ENCODE assay signal across 1 cellular context in the genomic region with DNA sequence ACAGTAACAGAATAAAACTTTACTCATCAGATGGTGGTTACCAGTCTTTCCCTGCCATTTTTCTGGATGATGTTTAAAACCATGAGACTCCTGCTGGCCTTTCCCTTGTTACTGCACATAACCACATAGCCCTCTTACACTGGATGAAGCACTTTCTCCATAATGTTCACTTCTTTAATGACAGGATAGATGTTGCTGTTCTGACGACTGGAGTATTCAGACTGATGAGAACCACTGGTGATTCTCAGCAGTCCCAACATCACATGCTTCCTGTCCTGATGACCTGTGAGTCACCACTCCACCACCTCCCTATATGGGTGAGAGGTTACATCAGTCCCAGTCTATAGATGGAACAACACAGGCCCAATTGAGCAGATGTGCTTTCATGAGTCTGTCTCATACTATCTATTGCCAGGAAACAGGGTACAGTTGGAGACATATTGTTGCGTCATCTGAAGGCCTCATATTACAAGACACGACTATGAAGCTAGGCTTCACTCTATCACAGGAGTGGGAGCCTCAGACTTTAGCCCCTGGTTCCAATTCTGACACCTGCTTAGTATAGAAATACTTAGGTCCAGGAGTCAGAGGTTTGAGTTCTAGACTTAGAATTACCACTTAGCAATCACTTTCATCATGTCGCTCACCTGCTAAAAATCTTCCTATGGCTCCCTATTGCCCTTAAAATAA.
TF ChIP-seq lines count a peak whose summit lies in the region.

No MANE protein-coding gene starts in this region.

TF ChIP-seq in K562, 482 proteins besides CTCF, POLR2A, EP300 and RAD21 (continued from another document and continues in another):
- TF ChIP-seq, protein P1, sequence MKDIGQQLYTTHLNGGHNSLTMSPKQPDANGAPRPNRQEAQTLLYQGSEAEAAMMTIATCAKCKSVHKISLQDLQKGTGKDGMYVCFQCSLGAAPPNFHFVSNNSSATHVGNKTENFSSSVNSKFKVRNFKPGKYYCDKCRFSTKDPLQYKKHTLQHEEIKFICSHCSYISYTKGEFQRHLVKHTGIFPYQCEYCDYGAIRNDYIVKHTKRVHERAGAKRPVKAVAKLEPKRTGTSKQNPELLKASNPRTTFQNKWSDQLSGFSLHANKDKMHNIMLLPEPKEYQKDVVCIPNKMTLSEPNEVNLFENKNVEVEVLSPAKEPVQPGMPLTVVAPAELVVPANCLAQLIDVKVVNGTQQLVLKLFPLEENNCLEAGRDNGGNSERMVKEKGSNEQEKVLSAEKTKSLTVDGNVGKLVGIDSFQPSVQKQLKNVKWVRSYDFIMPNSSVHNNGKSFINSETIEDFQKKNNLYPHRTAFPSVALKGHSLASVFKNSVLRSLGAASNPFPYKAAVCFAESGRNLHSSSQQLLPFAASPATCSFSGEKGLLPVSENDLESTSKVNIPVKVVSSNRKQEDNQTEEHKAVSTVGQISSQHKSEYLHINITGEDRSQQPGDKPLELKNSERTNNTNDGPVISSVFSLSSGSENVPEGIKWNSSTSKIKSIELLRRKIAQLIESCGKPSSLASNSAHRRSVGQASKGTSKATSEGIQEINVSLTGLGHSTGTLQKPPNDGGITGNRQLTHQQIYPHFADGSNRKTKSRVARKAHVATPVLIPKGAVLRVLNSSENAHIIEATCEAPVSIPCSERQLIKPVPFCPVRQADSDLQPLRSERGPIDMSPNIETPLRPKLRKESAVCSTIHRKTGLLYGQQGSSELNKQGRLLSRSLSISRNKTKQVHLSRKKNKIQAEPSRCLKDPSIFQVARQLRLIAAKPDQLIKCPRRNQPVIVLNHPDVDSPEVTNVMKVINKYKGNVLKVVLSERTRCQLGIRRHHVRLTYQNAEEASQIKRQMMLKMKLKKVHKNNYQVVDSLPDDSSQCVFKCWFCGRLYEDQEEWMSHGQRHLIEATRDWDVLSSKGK (CRISPR knock-in tag; IDR thresholded peaks at IDR 0.05), result no peak
- TF ChIP-seq ZNF143 (CRISPR knock-in tag; IDR thresholded peaks at IDR 0.05) (no peak), SOX6 (IDR thresholded peaks at IDR 0.05) (peak; percentile 49; the same call in 1 of the 2 replicates), CEBPB (tag; IDR thresholded peaks at IDR 0.05) (peak; percentile 87), CBX2 (IDR thresholded peaks at IDR 0.05; ENCODE audit: insufficient read depth, low read length, poor library complexity, severe bottlenecking) (no peak), ZFP36 (IDR thresholded peaks at IDR 0.05; ENCODE audit: low read depth, low read length, partially characterized antibody) (no peak), TCF3 (CRISPR knock-in tag; IDR thresholded peaks at IDR 0.05) (peak; percentile 20; the same call in 1 of the 2 replicates), ZNF695 (CRISPR knock-in tag; IDR thresholded peaks at IDR 0.05) (no peak), CXXC5 (CRISPR knock-in tag; IDR thresholded peaks at IDR 0.05) (peak; percentile 21; the same call in 1 of the 2 replicates), NCOR1 (IDR thresholded peaks at IDR 0.05) (peak; percentile 70; the same call in 1 of the 2 replicates), OTX1 (CRISPR knock-in tag; IDR thresholded peaks at IDR 0.05) (no peak), FOXM1 (IDR thresholded peaks at IDR 0.05; ENCODE audit: low read depth) (no peak), FOXM1 (CRISPR knock-in tag; IDR thresholded peaks at IDR 0.05; ENCODE audit: low read depth) (no peak), ZNF445 (CRISPR knock-in tag; IDR thresholded peaks at IDR 0.05; ENCODE audit: low read depth) (no peak), BCL6 (CRISPR knock-in tag; IDR thresholded peaks at IDR 0.05) (no peak), FOS (IDR thresholded peaks at IDR 0.05; ENCODE audit: extremely low read depth, insufficient read length) (peak; percentile 38), CTBP1 (IDR thresholded peaks at IDR 0.05; ENCODE audit: borderline replicate concordance) (peak; percentile 79), BRD4 (IDR thresholded peaks at IDR 0.05) (0 out of 2 replicates have a peak, but pooled peaks have one; percentile 59), ZSCAN32 (CRISPR knock-in tag; IDR thresholded peaks at IDR 0.05) (peak; percentile 94), ZNF184 (CRISPR knock-in tag; IDR thresholded peaks at IDR 0.05) (no peak), PTTG1 (tag; IDR thresholded peaks at IDR 0.05; ENCODE audit: low read depth) (no peak; the same call in 1 of the 2 replicates), POLR3G (IDR thresholded peaks at IDR 0.05; ENCODE audit: extremely low read depth, insufficient read length, insufficient replicate concordance) (no peak), ZNF175 (CRISPR knock-in tag; IDR thresholded peaks at IDR 0.05; ENCODE audit: low read depth) (peak; percentile 80), NCOA4 (IDR thresholded peaks at IDR 0.05; ENCODE audit: partially characterized antibody) (no peak), JUND (IDR thresholded peaks at IDR 0.05; ENCODE audit: borderline replicate concordance, low read depth, low read length) (peak; percentile 97), JUND (tag; IDR thresholded peaks at IDR 0.05; ENCODE audit: borderline replicate concordance, low read depth, low read length) (peak; percentile 92), KDM5B (IDR thresholded peaks at IDR 0.05; ENCODE audit: insufficient replicate concordance, low read depth, low read length) (no peak)
- TF ChIP-seq, protein P2, sequence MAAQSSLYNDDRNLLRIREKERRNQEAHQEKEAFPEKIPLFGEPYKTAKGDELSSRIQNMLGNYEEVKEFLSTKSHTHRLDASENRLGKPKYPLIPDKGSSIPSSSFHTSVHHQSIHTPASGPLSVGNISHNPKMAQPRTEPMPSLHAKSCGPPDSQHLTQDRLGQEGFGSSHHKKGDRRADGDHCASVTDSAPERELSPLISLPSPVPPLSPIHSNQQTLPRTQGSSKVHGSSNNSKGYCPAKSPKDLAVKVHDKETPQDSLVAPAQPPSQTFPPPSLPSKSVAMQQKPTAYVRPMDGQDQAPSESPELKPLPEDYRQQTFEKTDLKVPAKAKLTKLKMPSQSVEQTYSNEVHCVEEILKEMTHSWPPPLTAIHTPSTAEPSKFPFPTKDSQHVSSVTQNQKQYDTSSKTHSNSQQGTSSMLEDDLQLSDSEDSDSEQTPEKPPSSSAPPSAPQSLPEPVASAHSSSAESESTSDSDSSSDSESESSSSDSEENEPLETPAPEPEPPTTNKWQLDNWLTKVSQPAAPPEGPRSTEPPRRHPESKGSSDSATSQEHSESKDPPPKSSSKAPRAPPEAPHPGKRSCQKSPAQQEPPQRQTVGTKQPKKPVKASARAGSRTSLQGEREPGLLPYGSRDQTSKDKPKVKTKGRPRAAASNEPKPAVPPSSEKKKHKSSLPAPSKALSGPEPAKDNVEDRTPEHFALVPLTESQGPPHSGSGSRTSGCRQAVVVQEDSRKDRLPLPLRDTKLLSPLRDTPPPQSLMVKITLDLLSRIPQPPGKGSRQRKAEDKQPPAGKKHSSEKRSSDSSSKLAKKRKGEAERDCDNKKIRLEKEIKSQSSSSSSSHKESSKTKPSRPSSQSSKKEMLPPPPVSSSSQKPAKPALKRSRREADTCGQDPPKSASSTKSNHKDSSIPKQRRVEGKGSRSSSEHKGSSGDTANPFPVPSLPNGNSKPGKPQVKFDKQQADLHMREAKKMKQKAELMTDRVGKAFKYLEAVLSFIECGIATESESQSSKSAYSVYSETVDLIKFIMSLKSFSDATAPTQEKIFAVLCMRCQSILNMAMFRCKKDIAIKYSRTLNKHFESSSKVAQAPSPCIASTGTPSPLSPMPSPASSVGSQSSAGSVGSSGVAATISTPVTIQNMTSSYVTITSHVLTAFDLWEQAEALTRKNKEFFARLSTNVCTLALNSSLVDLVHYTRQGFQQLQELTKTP (IDR thresholded peaks at IDR 0.05; ENCODE audit: low read depth in 1 of 2, partially characterized antibody in 2 of 2), result peak in 1 of 2 experiments; percentile 54
- TF ChIP-seq, protein P3, sequence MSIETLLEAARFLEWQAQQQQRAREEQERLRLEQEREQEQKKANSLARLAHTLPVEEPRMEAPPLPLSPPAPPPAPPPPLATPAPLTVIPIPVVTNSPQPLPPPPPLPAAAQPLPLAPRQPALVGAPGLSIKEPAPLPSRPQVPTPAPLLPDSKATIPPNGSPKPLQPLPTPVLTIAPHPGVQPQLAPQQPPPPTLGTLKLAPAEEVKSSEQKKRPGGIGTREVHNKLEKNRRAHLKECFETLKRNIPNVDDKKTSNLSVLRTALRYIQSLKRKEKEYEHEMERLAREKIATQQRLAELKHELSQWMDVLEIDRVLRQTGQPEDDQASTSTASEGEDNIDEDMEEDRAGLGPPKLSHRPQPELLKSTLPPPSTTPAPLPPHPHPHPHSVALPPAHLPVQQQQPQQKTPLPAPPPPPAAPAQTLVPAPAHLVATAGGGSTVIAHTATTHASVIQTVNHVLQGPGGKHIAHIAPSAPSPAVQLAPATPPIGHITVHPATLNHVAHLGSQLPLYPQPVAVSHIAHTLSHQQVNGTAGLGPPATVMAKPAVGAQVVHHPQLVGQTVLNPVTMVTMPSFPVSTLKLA (conservative IDR thresholded peaks at IDR 0.05), result peak in 1 of 2 experiments; percentile 29; a peak in 1 of 4 replicates
- TF ChIP-seq, protein P4, sequence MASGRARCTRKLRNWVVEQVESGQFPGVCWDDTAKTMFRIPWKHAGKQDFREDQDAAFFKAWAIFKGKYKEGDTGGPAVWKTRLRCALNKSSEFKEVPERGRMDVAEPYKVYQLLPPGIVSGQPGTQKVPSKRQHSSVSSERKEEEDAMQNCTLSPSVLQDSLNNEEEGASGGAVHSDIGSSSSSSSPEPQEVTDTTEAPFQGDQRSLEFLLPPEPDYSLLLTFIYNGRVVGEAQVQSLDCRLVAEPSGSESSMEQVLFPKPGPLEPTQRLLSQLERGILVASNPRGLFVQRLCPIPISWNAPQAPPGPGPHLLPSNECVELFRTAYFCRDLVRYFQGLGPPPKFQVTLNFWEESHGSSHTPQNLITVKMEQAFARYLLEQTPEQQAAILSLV (tag; IDR thresholded peaks at IDR 0.05), result peak; percentile 93
- TF ChIP-seq, protein P5, sequence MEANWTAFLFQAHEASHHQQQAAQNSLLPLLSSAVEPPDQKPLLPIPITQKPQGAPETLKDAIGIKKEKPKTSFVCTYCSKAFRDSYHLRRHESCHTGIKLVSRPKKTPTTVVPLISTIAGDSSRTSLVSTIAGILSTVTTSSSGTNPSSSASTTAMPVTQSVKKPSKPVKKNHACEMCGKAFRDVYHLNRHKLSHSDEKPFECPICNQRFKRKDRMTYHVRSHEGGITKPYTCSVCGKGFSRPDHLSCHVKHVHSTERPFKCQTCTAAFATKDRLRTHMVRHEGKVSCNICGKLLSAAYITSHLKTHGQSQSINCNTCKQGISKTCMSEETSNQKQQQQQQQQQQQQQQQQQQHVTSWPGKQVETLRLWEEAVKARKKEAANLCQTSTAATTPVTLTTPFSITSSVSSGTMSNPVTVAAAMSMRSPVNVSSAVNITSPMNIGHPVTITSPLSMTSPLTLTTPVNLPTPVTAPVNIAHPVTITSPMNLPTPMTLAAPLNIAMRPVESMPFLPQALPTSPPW (CRISPR knock-in tag; IDR thresholded peaks at IDR 0.05), result peak; percentile 14; the same call in 1 of the 2 replicates
- TF ChIP-seq, protein P6, sequence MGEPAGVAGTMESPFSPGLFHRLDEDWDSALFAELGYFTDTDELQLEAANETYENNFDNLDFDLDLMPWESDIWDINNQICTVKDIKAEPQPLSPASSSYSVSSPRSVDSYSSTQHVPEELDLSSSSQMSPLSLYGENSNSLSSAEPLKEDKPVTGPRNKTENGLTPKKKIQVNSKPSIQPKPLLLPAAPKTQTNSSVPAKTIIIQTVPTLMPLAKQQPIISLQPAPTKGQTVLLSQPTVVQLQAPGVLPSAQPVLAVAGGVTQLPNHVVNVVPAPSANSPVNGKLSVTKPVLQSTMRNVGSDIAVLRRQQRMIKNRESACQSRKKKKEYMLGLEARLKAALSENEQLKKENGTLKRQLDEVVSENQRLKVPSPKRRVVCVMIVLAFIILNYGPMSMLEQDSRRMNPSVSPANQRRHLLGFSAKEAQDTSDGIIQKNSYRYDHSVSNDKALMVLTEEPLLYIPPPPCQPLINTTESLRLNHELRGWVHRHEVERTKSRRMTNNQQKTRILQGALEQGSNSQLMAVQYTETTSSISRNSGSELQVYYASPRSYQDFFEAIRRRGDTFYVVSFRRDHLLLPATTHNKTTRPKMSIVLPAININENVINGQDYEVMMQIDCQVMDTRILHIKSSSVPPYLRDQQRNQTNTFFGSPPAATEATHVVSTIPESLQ (CRISPR knock-in tag; IDR thresholded peaks at IDR 0.05), result no peak
- TF ChIP-seq, protein P7, sequence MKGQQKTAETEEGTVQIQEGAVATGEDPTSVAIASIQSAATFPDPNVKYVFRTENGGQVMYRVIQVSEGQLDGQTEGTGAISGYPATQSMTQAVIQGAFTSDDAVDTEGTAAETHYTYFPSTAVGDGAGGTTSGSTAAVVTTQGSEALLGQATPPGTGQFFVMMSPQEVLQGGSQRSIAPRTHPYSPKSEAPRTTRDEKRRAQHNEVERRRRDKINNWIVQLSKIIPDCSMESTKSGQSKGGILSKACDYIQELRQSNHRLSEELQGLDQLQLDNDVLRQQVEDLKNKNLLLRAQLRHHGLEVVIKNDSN (CRISPR knock-in tag; IDR thresholded peaks at IDR 0.05), result peak; percentile 66
- TF ChIP-seq, protein P8, sequence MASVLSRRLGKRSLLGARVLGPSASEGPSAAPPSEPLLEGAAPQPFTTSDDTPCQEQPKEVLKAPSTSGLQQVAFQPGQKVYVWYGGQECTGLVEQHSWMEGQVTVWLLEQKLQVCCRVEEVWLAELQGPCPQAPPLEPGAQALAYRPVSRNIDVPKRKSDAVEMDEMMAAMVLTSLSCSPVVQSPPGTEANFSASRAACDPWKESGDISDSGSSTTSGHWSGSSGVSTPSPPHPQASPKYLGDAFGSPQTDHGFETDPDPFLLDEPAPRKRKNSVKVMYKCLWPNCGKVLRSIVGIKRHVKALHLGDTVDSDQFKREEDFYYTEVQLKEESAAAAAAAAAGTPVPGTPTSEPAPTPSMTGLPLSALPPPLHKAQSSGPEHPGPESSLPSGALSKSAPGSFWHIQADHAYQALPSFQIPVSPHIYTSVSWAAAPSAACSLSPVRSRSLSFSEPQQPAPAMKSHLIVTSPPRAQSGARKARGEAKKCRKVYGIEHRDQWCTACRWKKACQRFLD (CRISPR knock-in tag; IDR thresholded peaks at IDR 0.05), result peak; percentile 76; the same call in 1 of the 2 replicates
